Comparison of ENCODE assay signal across 15 cellular contexts in genomic region chr15:63999177-63999576, GRCh38. TPM values are rescaled to one million over a fixed set of nuclear protein-coding genes. Genes with fewer than 3 reads are reported as not detected.
DNase-seq lines count a peak whose midpoint lies in the region; ATAC-seq, FAIRE-seq and TF ChIP-seq lines count a peak whose summit lies in the region.
"Had no signal": no experiment of that assay in that cellular context is flagged by ENCODE, and none has a peak within 500 bp of the region (broad histone marks: within the 10 kb centered on the region; RNA-seq: fewer than 3 reads in every experiment).

No MANE protein-coding gene starts in this region.

- H3K4me3 ChIP-seq in SK-N-MC (no peak overlapping the region), skeletal muscle satellite cell (ENCODE audit: low read length) (no peak overlapping the region)

- intact Hi-C loops in left ventricle myocardium superior (cut with micrococcal nuclease), result no loop called here

- H3K4me1 ChIP-seq in skeletal muscle satellite cell (ENCODE audit: control insufficient read depth, insufficient read depth, low read length), result peaks cover 35% of the 10 kb centered on the region

- H3K9me3 ChIP-seq in SK-N-MC (ENCODE audit: low read depth, low read length), result no peaks in the 10 kb centered on the region
- H3K9me3 ChIP-seq in skeletal muscle satellite cell (replicated peaks; ENCODE audit: low read length), result no peaks in the 10 kb centered on the region

- ATAC-seq in left ventricle myocardium superior (peak; percentile 34), left lobe of liver (no peak)

- H3K9ac ChIP-seq in SK-N-MC (ENCODE audit: insufficient read length) (no peak overlapping the region), skeletal muscle satellite cell (ENCODE audit: low read depth, low read length) (no peak overlapping the region)

- H3K27ac ChIP-seq in SK-N-MC, result peak overlapping the region; percentile 39; the same call in 1 of the 2 replicates
- H3K27ac ChIP-seq: epithelial cell of prostate had no signal

- H3K36me3 ChIP-seq in SK-N-MC (ENCODE audit: insufficient read depth, low read length), result no peaks in the 10 kb centered on the region
- H3K36me3 ChIP-seq in skeletal muscle satellite cell (ENCODE audit: insufficient read depth, low read length), result no peaks in the 10 kb centered on the region

- no peaks in the 10 kb centered on the region for H3K27me3 ChIP-seq in skeletal muscle satellite cell (ENCODE audit: control insufficient read depth, insufficient read depth, low read length)

- TF ChIP-seq POLR2A in GM12892 (IDR thresholded peaks at IDR 0.05; ENCODE audit: low read depth, low read length), result no peak

- peak; percentile 9 for FAIRE-seq in GM12892 (lab: Jason Lieb, UNC)

- DNase-seq in GM12892 (ENCODE audit: insufficient read length) (no peak), SK-N-MC (ENCODE audit: low read depth, low spot score) (no peak), left ventricle myocardium superior (no peak), pons (ENCODE audit: low spot score) (no peak), left lobe of liver (ENCODE audit: low spot score) (no peak), NCI-H2171 (lab: John Stamatoyannopoulos, UW) (no peak)
- DNase-seq in stimulated activated CD4-positive, alpha-beta T cell treated with anti-CD3 and anti-CD28 coated beads, Interleukin-2, amount 100 ng/mL, for 48 hours, result no peak
- DNase-seq: activated CD8-positive, alpha-beta memory T cell treated with anti-CD3 and anti-CD28 coated beads, Interleukin-2, amount 50 U/mL, for 4 hours; CD8-positive, alpha-beta memory T cell; cerebellar nuclear complex; NCI-H1436; NCI-H526; SHP77 had no signal

- peak overlapping the region; percentile 28 for H3K4me2 ChIP-seq in skeletal muscle satellite cell (ENCODE audit: low read length)

RNA-seq across cellular contexts. Expression of gene DAPK2, which starts 47.1 kb away (rescaled TPM):
- polyA plus RNA-seq in GM12892 (2012; ENCODE audit: missing spikeins), result 8.3 TPM
- total RNA-seq in left ventricle myocardium superior, result 43.4 TPM
- total RNA-seq in skeletal muscle satellite cell (2012; rRNA removed), result 1.7 and 2.0 TPM in 2 replicates
- 0.88 TPM for total RNA-seq in left lobe of liver

Comparison
In these comparisons a context has a peak if more than half of its experiments do, and no peak if none do; other contexts are left out.
1. RNA of gene DAPK2, which starts 47.1 kb away (total RNA-seq): 43.4 TPM in left ventricle myocardium superior (single experiment); 0.88 TPM in left lobe of liver (single experiment); every median in the first group is over 10 times any median in the second.